8 cellular contexts compared by ENCODE assay signal in the genomic region with DNA sequence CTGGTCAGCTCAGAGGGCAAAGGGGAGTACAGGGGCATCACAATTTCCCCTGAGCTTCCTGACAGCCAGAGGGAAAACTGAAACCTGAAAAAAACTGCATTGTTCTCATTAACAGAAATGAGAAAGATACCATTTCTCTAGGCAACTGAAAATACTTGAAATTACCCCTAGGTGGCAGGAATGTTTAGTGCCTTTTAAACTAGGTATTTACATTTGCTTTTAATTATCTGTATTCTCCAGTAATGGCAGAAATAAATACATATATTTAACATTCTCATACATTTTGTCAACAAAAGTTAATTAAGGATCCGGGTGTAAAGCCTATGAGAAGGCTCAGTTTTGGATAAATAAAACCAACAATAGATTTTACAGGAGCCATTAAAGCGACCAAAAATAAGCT. TPM values are rescaled to one million over a fixed set of nuclear protein-coding genes. Genes with fewer than 3 reads are reported as not detected.
DNase-seq lines count a peak whose midpoint lies in the region; ATAC-seq and TF ChIP-seq lines count a peak whose summit lies in the region.

No MANE protein-coding gene starts in this region.

- no peak for ATAC-seq in lung (ENCODE audit: insufficient read depth, low FRiP score)
- ATAC-seq in GM18511 (IDR thresholded peaks at IDR 0.05; ENCODE audit: unreplicated experiment), result no peak

- WGBS in lung, 2 donors, result 87 to 90% methylated on average over 2 of the region's 2 CpGs

- H3K27me3 ChIP-seq in lung (ENCODE audit: control insufficient read depth, insufficient read depth), result no peaks in the 10 kb centered on the region

- peak; percentile 28 for DNase-seq in COR-L47 (lab: John Stamatoyannopoulos, UW)
- peak; percentile 25 for DNase-seq in KBM-7
- DNase-seq in astrocyte of the cerebellum (ENCODE audit: low read depth), result peak; percentile 22
- DNase-seq in lung (ENCODE audit: low spot score), result no peak
- DNase-seq in activated T-cell treated with anti-CD3 and anti-CD28 coated beads, Interleukin-2, amount 50 U/mL, for 48 hours, result no peak
- no peak for DNase-seq in stimulated activated CD4-positive, alpha-beta T cell treated with anti-CD3 and anti-CD28 coated beads, Interleukin-12 subunit alpha, Interleukin-12 subunit beta, amount 100 ng/mL, for 4 hours
- DNase-seq in stimulated activated CD4-positive, alpha-beta T cell treated with anti-CD3 and anti-CD28 coated beads, Interleukin-2, amount 100 ng/mL, for 24 hours, result no peak

- in situ Hi-C loops in KBM-7 (cut with MboI; ENCODE audit: low pct_unique_long_range_greater_than_20kb, low sequenced_read_pairs), result no loop called here
- in situ Hi-C loops in astrocyte of the cerebellum (cut with HindIII; ENCODE audit: low sequenced_read_pairs), result no loop called here

- H3K36me3 ChIP-seq in lung (ENCODE audit: control insufficient read depth in 2 of 2, insufficient read depth in 2 of 2, low read length in 2 of 2), result peaks cover 31 to 46% of the 10 kb centered on the region in 2 donors

- H3K9me3 ChIP-seq in lung (ENCODE audit: control insufficient read depth in 2 of 2, insufficient read depth in 1 of 2, low read length in 1 of 2), result peaks cover 0 to 2% of the 10 kb centered on the region in 2 donors

- H3K4me3 ChIP-seq in astrocyte of the cerebellum (ENCODE audit: low read depth, low read length) (no peak overlapping the region), lung (no peak overlapping the region)

- peak; percentile 40 for TF ChIP-seq CTCF in astrocyte of the cerebellum (IDR thresholded peaks at IDR 0.05; ENCODE audit: low read depth, low read length, missing control alignments)
- TF ChIP-seq CTCF in lung (IDR thresholded peaks at IDR 0.05; ENCODE audit: control extremely low read depth, extremely low read depth), result peak; percentile 21

- no peak overlapping the region for H3K27ac ChIP-seq in lung (ENCODE audit: low read depth in 1 of 2, low read length in 1 of 2)

- no peaks in the 10 kb centered on the region for H3K4me1 ChIP-seq in lung (ENCODE audit: control insufficient read depth in 2 of 2, insufficient read depth in 2 of 2, low read length in 2 of 2)

RNA-seq across cellular contexts. Expression of a gene that starts 34.5 kb away (rescaled TPM):
- 1,000 to 10,000 TPM; 1,020 to 1,101 TPM for total RNA-seq in lung
- polyA plus RNA-seq in lung, result 1,000 to 10,000 TPM; 3,995 to 6,954 TPM

Comparison
In these comparisons a context has a peak if more than half of its experiments do, and no peak if none do; other contexts are left out.
1. DNase-seq: peak in COR-L47 (single experiment), KBM-7 (single experiment) and astrocyte of the cerebellum (single experiment); none in lung (single experiment), activated T-cell treated with anti-CD3 and anti-CD28 coated beads, Interleukin-2, amount 50 U/mL, for 48 hours (0 of 2), stimulated activated CD4-positive, alpha-beta T cell treated with anti-CD3 and anti-CD28 coated beads, Interleukin-12 subunit alpha, Interleukin-12 subunit beta, amount 100 ng/mL, for 4 hours (single experiment) and stimulated activated CD4-positive, alpha-beta T cell treated with anti-CD3 and anti-CD28 coated beads, Interleukin-2, amount 100 ng/mL, for 24 hours (0 of 2).